In the genomic region with DNA sequence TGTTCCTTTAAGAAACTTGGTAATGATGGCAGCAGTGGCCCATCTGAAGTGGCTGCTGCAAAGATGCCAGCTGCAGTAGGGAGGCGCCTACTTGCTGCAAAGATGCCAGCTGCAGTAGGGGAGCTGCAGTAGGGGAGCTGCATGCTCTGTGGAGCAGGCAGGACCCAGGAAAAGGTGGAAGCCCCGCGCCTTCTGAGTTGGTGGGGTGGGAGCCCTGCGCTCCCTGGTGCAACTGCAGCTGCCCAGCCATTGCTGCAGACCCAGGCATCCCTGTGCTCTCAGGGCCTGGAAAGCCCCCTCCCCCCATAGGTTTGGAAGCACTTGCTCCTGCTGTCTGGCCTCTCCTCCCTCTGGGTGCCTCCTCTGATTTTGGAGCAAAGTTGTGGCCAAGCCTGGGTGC, we compare ENCODE assay signal across 27 cellular contexts.
"Had no signal": no experiment of that assay in that cellular context is flagged by ENCODE, and none has a peak within 500 bp of the region (broad histone marks: within the 10 kb centered on the region; RNA-seq: fewer than 3 reads in every experiment).

No MANE protein-coding gene starts in this region.

- H3K4me1 ChIP-seq: stomach, suprapubic skin, testis, thyroid gland, tibial artery, tibial nerve, transverse colon, upper lobe of left lung, upper lobe of right lung, uterus, vagina had no signal

- FAIRE-seq: urothelium cell line had no signal

- H3K9me3 ChIP-seq: testis, thoracic aorta, thyroid gland, tibial artery, transverse colon, upper lobe of right lung, uterus, vagina had no signal

- DNase-seq: stimulated activated CD4-positive, alpha-beta T cell treated with anti-CD3 and anti-CD28 coated beads, Interleukin-2, amount 100 ng/mL, for 48 hours; stimulated activated CD4-positive, alpha-beta T cell treated with anti-CD3 and anti-CD28 coated beads, Interleukin-4, amount 100 ng/mL, for 1 hour; stimulated activated CD4-positive, alpha-beta T cell treated with anti-CD3 and anti-CD28 coated beads, Interleukin-4, amount 100 ng/mL, for 24 hours; stimulated activated CD4-positive, alpha-beta T cell treated with anti-CD3 and anti-CD28 coated beads, Interleukin-4, amount 100 ng/mL, for 4 hours; stimulated activated CD8-positive, alpha-beta memory T cell treated with anti-CD3 and anti-CD28 coated beads, Interleukin-4, amount 100 ng/mL, for 48 hours; stimulated activated naive B cell treated with anti-CD40 and anti-IgM and Interleukin-4, amounts not matched to agents 10 μg/mL and 1 μg/mL and 100 μg/mL, for 72 hours; stimulated activated naive CD4-positive, alpha-beta T cell; stimulated activated naive CD4-positive, alpha-beta T cell treated with Interleukin-2 at 50 U/mL for 16 hours; stimulated activated naive CD8-positive, alpha-beta T cell treated with anti-CD3 and anti-CD28 coated beads, Interleukin-15, amount 100 ng/mL, for 72 hours; stimulated activated naive CD8-positive, alpha-beta T cell treated with anti-CD3 and anti-CD28 coated beads, Interleukin-15, Interleukin-2, amounts not matched to agents 100 U/mL and 50 U/mL, for 24 hours; stomach; substantia nigra; testis; thyroid gland; tibial artery; transverse colon; trophoblast cell; upper lobe of right lung; uterus had no signal

- H3K36me3 ChIP-seq: stomach, suprapubic skin, thoracic aorta, thyroid gland, tibial artery, tibial nerve, transverse colon, upper lobe of left lung, upper lobe of right lung, uterus, vagina had no signal

- H3K27me3 ChIP-seq: stomach, suprapubic skin, testis, thyroid gland, tibial artery, tibial nerve, transverse colon, upper lobe of left lung, upper lobe of right lung, uterus, vagina had no signal

- ATAC-seq: stimulated activated effector memory CD8-positive, alpha-beta T cell treated with anti-CD3 and anti-CD28 coated beads, Interleukin-12 subunit alpha, Interleukin-12 subunit beta, amount 100 ng/mL, for 72 hours; stimulated activated memory B cell treated with anti-CD40 and anti-IgM and Interleukin-4, amounts not matched to agents 10 μg/mL and 1 μg/mL and 100 μg/mL, for 72 hours; stimulated activated naive B cell treated with anti-CD40 and anti-IgM and Interleukin-4, amounts not matched to agents 10 μg/mL and 1 μg/mL and 100 μg/mL, for 72 hours; stimulated activated naive CD8-positive, alpha-beta T cell treated with anti-CD3 and anti-CD28 coated beads, Interleukin-15, amount 100 ng/mL, for 72 hours; stimulated activated naive CD8-positive, alpha-beta T cell treated with anti-CD3 and anti-CD28 coated beads, Interleukin-15, Interleukin-2, amounts not matched to agents 100 U/mL and 50 U/mL, for 24 hours had no signal

- H3K4me3 ChIP-seq: stomach, suprapubic skin, testis, thoracic aorta, thyroid gland, tibial artery, tibial nerve, transverse colon, upper lobe of left lung, upper lobe of right lung, uterus, vagina had no signal

- H3K27ac ChIP-seq: stomach, suprapubic skin, testis, thoracic aorta, thyroid gland, tibial artery, tibial nerve, transverse colon, upper lobe of left lung, upper lobe of right lung, uterus, vagina had no signal
